ENCODE assay signal across 29 cellular contexts in genomic region chr2:44564752-44565151, GRCh38.
"Had no signal": no experiment of that assay in that cellular context is flagged by ENCODE, and none has a peak within 500 bp of the region (broad histone marks: within the 10 kb centered on the region; RNA-seq: fewer than 3 reads in every experiment).

No MANE protein-coding gene starts in this region.

- H3K9ac ChIP-seq: neural progenitor cell, parathyroid adenoma had no signal

- H3K36me3 ChIP-seq: neural progenitor cell, ovary, spleen, suprapubic skin, tibial artery, upper lobe of left lung had no signal

- H3K27ac ChIP-seq: neural progenitor cell, ovary, parathyroid adenoma, psoas muscle, skin epidermis, spleen, suprapubic skin, testis, tibial artery, upper lobe of left lung had no signal

- H3K9me3 ChIP-seq: ovary, psoas muscle, spleen, suprapubic skin, testis, tibial artery, upper lobe of left lung had no signal

- DNase-seq: naive thymus-derived CD4-positive, alpha-beta T cell; natural killer cell; occipital lobe; ovary; posterior cingulate gyrus; psoas muscle; right cardiac atrium; spleen; stimulated activated CD4-positive, alpha-beta T cell treated with anti-CD3 and anti-CD28 coated beads, Interleukin-12 subunit alpha, Interleukin-12 subunit beta, amount 100 ng/mL, for 4 hours; stimulated activated CD4-positive, alpha-beta T cell treated with anti-CD3 and anti-CD28 coated beads, Interleukin-1b, Interleukin-23, amount 100 ng/mL, for 48 hours; stimulated activated CD4-positive, alpha-beta T cell treated with anti-CD3 and anti-CD28 coated beads, Interleukin-4, amount 100 ng/mL, for 1 hour; stimulated activated CD4-positive, alpha-beta T cell treated with anti-CD3 and anti-CD28 coated beads, Interleukin-4, amount 100 ng/mL, for 4 hours; stimulated activated CD8-positive, alpha-beta memory T cell treated with anti-CD3 and anti-CD28 coated beads, Interleukin-4, amount 100 ng/mL, for 48 hours; stimulated activated naive CD4-positive, alpha-beta T cell; stimulated activated naive CD8-positive, alpha-beta T cell treated with anti-CD3 and anti-CD28 coated beads, Interleukin-15, amount 100 ng/mL, for 72 hours; stimulated activated naive CD8-positive, alpha-beta T cell treated with anti-CD3 and anti-CD28 coated beads, Interleukin-15, Interleukin-2, amounts not matched to agents 100 U/mL and 50 U/mL, for 24 hours; substantia nigra; testis; tibial artery; trophoblast cell; upper lobe of left lung had no signal

- H3K4me2 ChIP-seq: neural progenitor cell, smooth muscle cell had no signal

- FAIRE-seq: urothelium cell line had no signal

- ATAC-seq: naive thymus-derived CD4-positive, alpha-beta T cell; natural killer cell; psoas muscle; right cardiac atrium; sciatic nerve; stimulated activated memory B cell treated with anti-CD40 and anti-IgM and Interleukin-4, amounts not matched to agents 10 μg/mL and 1 μg/mL and 100 μg/mL, for 72 hours; stimulated activated naive CD8-positive, alpha-beta T cell treated with anti-CD3 and anti-CD28 coated beads, Interleukin-15, amount 100 ng/mL, for 72 hours; stimulated activated naive CD8-positive, alpha-beta T cell treated with anti-CD3 and anti-CD28 coated beads, Interleukin-15, Interleukin-2, amounts not matched to agents 100 U/mL and 50 U/mL, for 24 hours had no signal

- H3K79me2 ChIP-seq: parathyroid adenoma had no signal

- H3K4me3 ChIP-seq: neural progenitor cell, ovary, psoas muscle, skin epidermis, smooth muscle cell, spleen, suprapubic skin, testis, tibial artery, upper lobe of left lung had no signal

- H2AFZ ChIP-seq: neural progenitor cell, parathyroid adenoma had no signal

- H3K4me1 ChIP-seq: parathyroid adenoma, psoas muscle, spleen, testis, tibial artery, upper lobe of left lung had no signal

- H3K27me3 ChIP-seq: neural progenitor cell, ovary, spleen, suprapubic skin, testis, tibial artery, upper lobe of left lung had no signal
